ENCODE assay signal across 1 cellular context in genomic region chr4:93748943-93749342, GRCh38.
A peak's percentile ranks its signal among the peaks of the same experiment; 100 is the strongest.
TF ChIP-seq lines count a peak whose summit lies in the region.

No MANE protein-coding gene starts in this region.

TF ChIP-seq in GM12878, 131 proteins besides CTCF, POLR2A, EP300 and RAD21 (continued from another document):
- TF ChIP-seq REST (IDR thresholded peaks at IDR 0.05; ENCODE audit: low read depth, low read length) (no peak), BHLHE40 (IDR thresholded peaks at IDR 0.05; ENCODE audit: borderline replicate concordance in 1 of 2, low read depth in 2 of 2, low read length in 1 of 2) (peak; percentile 35 to 45; a peak in 2 of 4 replicates), ATF2 (IDR thresholded peaks at IDR 0.05; ENCODE audit: low read length) (0 out of 2 replicates have a peak, but pooled peaks have one; percentile 14), BCL3 (IDR thresholded peaks at IDR 0.05; ENCODE audit: borderline replicate concordance, insufficient read depth, low read depth, low read length, poor library complexity, severe bottlenecking) (no peak), BCLAF1 (IDR thresholded peaks at IDR 0.05) (no peak), CBFB (IDR thresholded peaks at IDR 0.05; ENCODE audit: low read depth) (0 out of 2 replicates have a peak, but pooled peaks have one; percentile 1), EED (IDR thresholded peaks at IDR 0.05; ENCODE audit: low read depth) (no peak), ASH2L (IDR thresholded peaks at IDR 0.05; ENCODE audit: borderline replicate concordance, low read depth) (0 out of 2 replicates have a peak, but pooled peaks have one; percentile 64), ZNF274 (IDR thresholded peaks at IDR 0.05; ENCODE audit: insufficient read depth, insufficient read length) (no peak), RUNX3 (IDR thresholded peaks at IDR 0.05; ENCODE audit: low read length) (peak; percentile 55), SUZ12 (IDR thresholded peaks at IDR 0.05; ENCODE audit: unreplicated experiment) (no peak), CEBPB (IDR thresholded peaks at IDR 0.05; ENCODE audit: borderline replicate concordance in 1 of 2, low read depth in 2 of 2, low read length in 2 of 2) (no peak), NFXL1 (IDR thresholded peaks at IDR 0.05; ENCODE audit: borderline replicate concordance) (no peak), SPI1 (IDR thresholded peaks at IDR 0.05; ENCODE audit: borderline replicate concordance, insufficient read depth, low read depth, low read length) (peak; percentile 62; the same call in 1 of the 2 replicates)
- TF ChIP-seq, protein P1, sequence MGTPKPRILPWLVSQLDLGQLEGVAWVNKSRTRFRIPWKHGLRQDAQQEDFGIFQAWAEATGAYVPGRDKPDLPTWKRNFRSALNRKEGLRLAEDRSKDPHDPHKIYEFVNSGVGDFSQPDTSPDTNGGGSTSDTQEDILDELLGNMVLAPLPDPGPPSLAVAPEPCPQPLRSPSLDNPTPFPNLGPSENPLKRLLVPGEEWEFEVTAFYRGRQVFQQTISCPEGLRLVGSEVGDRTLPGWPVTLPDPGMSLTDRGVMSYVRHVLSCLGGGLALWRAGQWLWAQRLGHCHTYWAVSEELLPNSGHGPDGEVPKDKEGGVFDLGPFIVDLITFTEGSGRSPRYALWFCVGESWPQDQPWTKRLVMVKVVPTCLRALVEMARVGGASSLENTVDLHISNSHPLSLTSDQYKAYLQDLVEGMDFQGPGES (IDR thresholded peaks at IDR 0.05): no peak
